Comparison of ENCODE assay signal across 8 cellular contexts in genomic region chr20:62643521-62644043, GRCh38. TPM values are rescaled to one million over a fixed set of nuclear protein-coding genes. Genes with fewer than 3 reads are reported as not detected.
DNase-seq lines count a peak whose midpoint lies in the region; ATAC-seq, FAIRE-seq and TF ChIP-seq lines count a peak whose summit lies in the region.

No MANE protein-coding gene starts in this region.

- H2AFZ ChIP-seq in endothelial cell of umbilical vein (ENCODE audit: low read depth, low read length): no peak overlapping the region
- no peak overlapping the region for H2AFZ ChIP-seq in neuronal stem cell (ENCODE audit: low read length)

- FAIRE-seq in endothelial cell of umbilical vein (lab: Jason Lieb, UNC): no peak

- CTCF ChIA-PET in CD8-positive, alpha-beta T cell (lab: Charles Lee): interaction anchor here (0.8 to 2.7 kb wide), 7 partner anchors 12 to 164 kb away, joined by 3 to 8 read pairs (median 3); no protein-coding TSS in a partner anchor
- CTCF ChIA-PET in endothelial cell of umbilical vein (lab: Charles Lee): interaction anchor here (1.4 to 2.1 kb wide), 4 partner anchors 12 to 235 kb away, joined by 3 to 10 read pairs (median 6); no protein-coding TSS in a partner anchor

- H2BK5ac ChIP-seq in neuronal stem cell (ENCODE audit: low read length): peak overlapping the region; percentile 62

- WGBS in neuronal stem cell (ENCODE audit: extremely low coverage in 2 of 2, insufficient read length in 2 of 2, insufficient replicate concordance in 1 of 2), 2 donors: no CpG with 5 or more reads among the region's 14 CpGs

- BruUV-seq in endothelial cell of umbilical vein (replicated peaks; lab: Mats Ljungman, UMichigan): no TSS peak

- H3K4me3 Mint-ChIP-seq in CD8-positive, alpha-beta T cell: peak overlapping the region; percentile 55

- no peaks in the 10 kb centered on the region for H4K20me1 ChIP-seq in endothelial cell of umbilical vein (replicated peaks; ENCODE audit: control insufficient read depth, extremely low read depth, insufficient read depth, low read length)

- H3K27ac Mint-ChIP-seq in CD8-positive, alpha-beta T cell: no peak overlapping the region

- POLR2A ChIA-PET in CD8-positive, alpha-beta T cell (lab: Charles Lee): interaction anchor here (1.6 to 2.5 kb wide), 2 partner anchors 8 to 218 kb away, joined by 3 to 21 read pairs; partner anchors contain the start of gene TCFL5
- POLR2A ChIA-PET in endothelial cell of umbilical vein (lab: Charles Lee): no interaction called here

- H3K9me1 ChIP-seq in endothelial cell of umbilical vein (replicated peaks; ENCODE audit: control insufficient read depth, extremely low read depth, insufficient read depth, low read length): no peaks in the 10 kb centered on the region

- H3K27me3 ChIP-seq in CD8-positive, alpha-beta T cell (ENCODE audit: insufficient read depth, low read length): no peaks in the 10 kb centered on the region
- H3K27me3 ChIP-seq in endothelial cell of umbilical vein (ENCODE audit: control insufficient read depth in 2 of 2, insufficient read depth in 2 of 2, low read length in 2 of 2): peaks cover 0 to 1% of the 10 kb centered on the region in 2 experiments
- H3K27me3 ChIP-seq in neuronal stem cell (ENCODE audit: control insufficient read depth in 3 of 3, insufficient read depth in 3 of 3, low read depth in 1 of 3, low read length in 3 of 3): peaks cover 7 to 94% (median 45%) of the 10 kb centered on the region in 3 experiments

- H3K9me3 Mint-ChIP-seq in CD8-positive, alpha-beta T cell: no peaks in the 10 kb centered on the region

- dilution Hi-C loops in endothelial cell of umbilical vein (cut with MboI; ENCODE audit: extremely low pct_ligation_motif_present, low sequenced_read_pairs): no loop called here

- TF ChIP-seq CTCF in CD8-positive, alpha-beta T cell (IDR thresholded peaks at IDR 0.05): no peak
- TF ChIP-seq CTCF in NB4 (IDR thresholded peaks at IDR 0.05; ENCODE audit: low read depth, low read length) (no peak), endothelial cell of umbilical vein (IDR thresholded peaks at IDR 0.05; ENCODE audit: extremely low read depth in 1 of 2, insufficient read depth in 1 of 2, low read depth in 1 of 2, low read length in 2 of 2) (no peak)

- H3K9ac ChIP-seq in endothelial cell of umbilical vein (replicated peaks; ENCODE audit: extremely low read depth, insufficient read depth, low read length) (no peak overlapping the region), neuronal stem cell (ENCODE audit: low read depth, low read length, poor library complexity) (peak overlapping the region; percentile 13)

- H3K9me3 ChIP-seq in CD8-positive, alpha-beta T cell (ENCODE audit: low read length): no peaks in the 10 kb centered on the region
- H3K9me3 ChIP-seq in endothelial cell of umbilical vein (replicated peaks; ENCODE audit: control insufficient read depth, insufficient read depth, low read length): no peaks in the 10 kb centered on the region
- no peaks in the 10 kb centered on the region for H3K9me3 ChIP-seq in neuronal stem cell (replicated peaks in 1 of 2; ENCODE audit: control insufficient read depth in 2 of 2, insufficient read depth in 1 of 2, low read depth in 1 of 2, low read length in 2 of 2)

- intact Hi-C loops in CD8-positive, alpha-beta T cell (cut with DNase I, micrococcal nuclease): loop anchor here in 1 of 2 experiments (2.0 to 10.0 kb wide), 3 partner anchors 151 to 339 kb away; partner anchors contain the start of genes ADRM1 and GID8
- intact Hi-C loops in endothelial cell of umbilical vein (cut with micrococcal nuclease): loop anchor here (1.0 kb wide), 2 partner anchors 9 to 20 kb away; no protein-coding TSS in a partner anchor

- H3K27ac ChIP-seq in CD8-positive, alpha-beta T cell (ENCODE audit: low read depth, low read length): no peak overlapping the region
- H3K27ac ChIP-seq in endothelial cell of umbilical vein (ENCODE audit: insufficient read depth, low read depth, low read length) (no peak overlapping the region), neuronal stem cell (replicated peaks; ENCODE audit: low read length) (no peak overlapping the region)

- H2AK5ac ChIP-seq in neuronal stem cell (ENCODE audit: low read depth, low read length): peak overlapping the region; percentile 31

- H2BK120ac ChIP-seq in neuronal stem cell (ENCODE audit: low read depth, low read length): no peak overlapping the region

- TF ChIP-seq POLR2A in NB4 (IDR thresholded peaks at IDR 0.05; ENCODE audit: extremely low read depth, insufficient read length) (no peak), endothelial cell of umbilical vein (IDR thresholded peaks at IDR 0.05; ENCODE audit: low read depth, low read length) (no peak)

- H3K23ac ChIP-seq in neuronal stem cell (ENCODE audit: low read depth, low read length, poor library complexity): peak overlapping the region; percentile 50

- no peaks in the 10 kb centered on the region for H3K36me3 Mint-ChIP-seq in CD8-positive, alpha-beta T cell

- H4K8ac ChIP-seq in neuronal stem cell (ENCODE audit: low read depth, low read length): no peak overlapping the region

- no peaks in the 10 kb centered on the region for H3K36me3 ChIP-seq in CD8-positive, alpha-beta T cell (ENCODE audit: insufficient read depth, low read length)
- H3K36me3 ChIP-seq in endothelial cell of umbilical vein (ENCODE audit: control insufficient read depth in 2 of 2, extremely low read depth in 1 of 2, insufficient read depth in 2 of 2, low read length in 2 of 2) (no peaks in the 10 kb centered on the region), neuronal stem cell (replicated peaks in 1 of 2; ENCODE audit: control insufficient read depth in 2 of 2, insufficient read depth in 2 of 2, low read length in 2 of 2) (no peaks in the 10 kb centered on the region)

- peaks cover 7% of the 10 kb centered on the region for H3K4me1 Mint-ChIP-seq in CD8-positive, alpha-beta T cell (ENCODE audit: low read depth)

- H3K18ac ChIP-seq in neuronal stem cell (ENCODE audit: low read length): peak overlapping the region; percentile 85

- H3K14ac ChIP-seq in neuronal stem cell (ENCODE audit: low read length): peak overlapping the region; percentile 50

- H3K4me2 ChIP-seq in endothelial cell of umbilical vein (ENCODE audit: insufficient read depth, low read length): peak overlapping the region; percentile 77
- peak overlapping the region; percentile 95 for H3K4me2 ChIP-seq in neuronal stem cell (ENCODE audit: insufficient read depth, low read length, poor library complexity, severe bottlenecking)

- H3K4me1 ChIP-seq in CD8-positive, alpha-beta T cell (ENCODE audit: insufficient read depth, low read length): peaks cover 21% of the 10 kb centered on the region
- peaks cover 4% of the 10 kb centered on the region for H3K4me1 ChIP-seq in endothelial cell of umbilical vein (ENCODE audit: control insufficient read depth, extremely low read depth, insufficient read depth, low read length)
- H3K4me1 ChIP-seq in neuronal stem cell (ENCODE audit: control insufficient read depth in 2 of 2, insufficient read depth in 1 of 2, low read depth in 1 of 2, low read length in 2 of 2): peaks cover 0 to 10% of the 10 kb centered on the region in 2 donors

- H2BK12ac ChIP-seq in neuronal stem cell (ENCODE audit: low read length): peak overlapping the region; percentile 78

- H3K79me2 ChIP-seq in endothelial cell of umbilical vein (ENCODE audit: control insufficient read depth, insufficient read depth, low read length): no peaks in the 10 kb centered on the region

- H4K91ac ChIP-seq in neuronal stem cell (ENCODE audit: low read depth, low read length, poor library complexity): no peak overlapping the region

- no peak for DNase-seq in CD8-positive, alpha-beta T cell
- DNase-seq in NB4 (ENCODE audit: low read depth): no peak
- no peak for DNase-seq in endothelial cell of umbilical vein (ENCODE audit: low read depth, low spot score)
- DNase-seq in neuronal stem cell (ENCODE audit: low spot score): no peak
- DNase-seq in occipital lobe (lab: John Stamatoyannopoulos, UW): no peak
- no peak for DNase-seq in DMS79 treated with DMSO at 0.1 percent for 48 hours (lab: John Stamatoyannopoulos, UW)
- no peak for DNase-seq in NCI-H1048 (lab: John Stamatoyannopoulos, UW)

- ATAC-seq in CD8-positive, alpha-beta T cell: no peak
- no peak for ATAC-seq in HG02870 (IDR thresholded peaks at IDR 0.05; ENCODE audit: unreplicated experiment)

- H2BK15ac ChIP-seq in neuronal stem cell (ENCODE audit: low read length): peak overlapping the region; percentile 75

- H3K79me1 ChIP-seq in neuronal stem cell (ENCODE audit: low read depth, low read length): no peaks in the 10 kb centered on the region

- no peak overlapping the region for H3K4ac ChIP-seq in neuronal stem cell (ENCODE audit: low read length)

- H3K27me3 Mint-ChIP-seq in CD8-positive, alpha-beta T cell (ENCODE audit: low read depth): peaks cover 2% of the 10 kb centered on the region

- no peak overlapping the region for H3K4me3 ChIP-seq in CD8-positive, alpha-beta T cell (ENCODE audit: low read depth, low read length)
- peak overlapping the region; percentile 78 for H3K4me3 ChIP-seq in NB4 (ENCODE audit: low read depth, low read length)
- peak overlapping the region in 2 of 3 experiments; percentile 45 to 61 for H3K4me3 ChIP-seq in endothelial cell of umbilical vein (replicated peaks in 1 of 3; ENCODE audit: insufficient read depth in 1 of 3, low read depth in 1 of 3, low read length in 3 of 3)
- H3K4me3 ChIP-seq in neuronal stem cell (ENCODE audit: low read length in 2 of 2): peak overlapping the region in 1 of 2 donors; percentile 85

TF ChIP-seq in endothelial cell of umbilical vein, 7 proteins besides CTCF, POLR2A, EP300 and RAD21 (continues in another document):
- TF ChIP-seq MYC (IDR thresholded peaks at IDR 0.05; ENCODE audit: low read depth, low read length) (no peak), POLR2AphosphoS5 (IDR thresholded peaks at IDR 0.05; ENCODE audit: insufficient read depth, low read depth, low read length) (no peak), GATA2 (IDR thresholded peaks at IDR 0.05; ENCODE audit: insufficient read depth, insufficient read length, low read depth, low read length) (no peak), EZH2 (IDR thresholded peaks at IDR 0.05; ENCODE audit: borderline replicate concordance, low read depth, low read length, severe bottlenecking) (no peak), FOS (IDR thresholded peaks at IDR 0.05; ENCODE audit: borderline replicate concordance, insufficient read depth, low read length) (no peak)

RNA-seq across cellular contexts. Expression of gene SLCO4A1, which starts 1.3 kb away (rescaled TPM):
- 1 to 10 TPM; 4.5 to 4.7 TPM for total RNA-seq in CD8-positive, alpha-beta T cell
- total RNA-seq in endothelial cell of umbilical vein (3.3 and 4.1 TPM in 2 replicates), occipital lobe (1.6 TPM)
- 0.92 and 1.4 TPM in 2 replicates for polyA plus RNA-seq in endothelial cell of umbilical vein
- polyA plus RNA-seq in endothelial cell of umbilical vein (2011; cell fraction: cytosol; rRNA removed): 1.1 and 1.4 TPM in 2 replicates
- polyA plus RNA-seq in endothelial cell of umbilical vein (2011; cell fraction: nucleus; rRNA removed): 2.6 and 3.5 TPM in 2 replicates
- polyA plus RNA-seq in endothelial cell of umbilical vein (2012): 3.8 and 5.4 TPM in 2 replicates
- polyA minus RNA-seq in endothelial cell of umbilical vein: 0.55 and 1.00 TPM in 2 replicates
- 30.2 TPM for polyA minus RNA-seq in endothelial cell of umbilical vein (2011; cell fraction: cytosol; rRNA and poly(A)+ RNA removed)
- polyA minus RNA-seq in endothelial cell of umbilical vein (2011; cell fraction: nucleus; rRNA and poly(A)+ RNA removed): 1.1 and 1.7 TPM in 2 replicates
- polyA plus RNA-seq in neuronal stem cell (2013, experiment 1 of 2): 3.5 TPM
- polyA plus RNA-seq in neuronal stem cell (2013, experiment 2 of 2): 3.9 TPM
